In the genomic region with DNA sequence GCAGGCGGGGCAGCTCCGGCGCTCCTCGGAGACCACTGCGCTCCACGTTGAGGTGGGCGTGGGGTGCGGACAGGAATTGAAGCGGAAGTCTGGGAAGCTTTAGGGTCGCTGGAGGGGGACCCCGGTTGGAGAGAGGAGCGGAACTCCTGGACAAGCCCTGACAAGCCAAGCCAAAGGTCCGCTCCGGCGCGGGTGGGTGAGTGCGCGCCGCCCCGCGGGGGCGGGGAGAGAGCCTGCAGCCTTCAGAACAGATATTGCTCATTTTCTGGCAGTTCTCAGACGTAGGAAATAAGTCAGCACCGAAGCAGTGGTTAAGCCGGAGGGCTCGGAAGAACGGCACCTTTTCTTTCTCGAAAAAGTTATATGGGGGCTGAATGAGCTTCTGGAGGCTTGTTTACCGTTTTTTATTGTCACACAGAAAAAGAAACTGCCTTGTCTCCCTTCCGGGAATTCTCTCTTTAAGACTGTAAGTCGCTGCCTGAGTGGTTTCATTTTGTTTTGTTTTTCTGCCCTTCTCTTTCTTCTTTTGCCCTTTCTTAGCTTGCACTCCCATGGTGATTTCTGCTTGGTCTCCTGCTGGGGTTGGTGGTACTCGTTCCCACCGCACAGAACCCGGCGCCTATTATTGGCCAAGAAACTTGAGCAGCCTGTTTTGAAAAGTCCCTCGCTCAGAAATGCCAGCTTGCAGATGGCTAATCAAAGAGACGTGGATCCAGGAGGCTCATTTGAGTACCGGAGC, we compare ENCODE assay signal across 8 cellular contexts. TPM values are rescaled to one million over a fixed set of nuclear protein-coding genes. Genes with fewer than 3 reads are reported as not detected.
A peak's percentile ranks its signal among the peaks of the same experiment; 100 is the strongest.
DNase-seq lines count a peak whose midpoint lies in the region; ATAC-seq and TF ChIP-seq lines count a peak whose summit lies in the region.

No MANE protein-coding gene starts in this region.

- WGBS in ectodermal cell, 2 experiments: 0% methylated on average over 38 of the region's 38 CpGs
- WGBS in lung, 2 donors: 0% methylated on average over 38 of the region's 38 CpGs

- peak; percentile 73 for ATAC-seq in lung (ENCODE audit: insufficient read depth, low FRiP score)

- CTCF ChIA-PET in HEK293 (lab: Yijun Ruan, JAX): interaction anchor here (0.7 to 7.4 kb wide), 11 partner anchors 13 to 231 kb away, joined by 3 to 137 read pairs (median 4); no protein-coding TSS in a partner anchor
- CTCF ChIA-PET in activated CD4-positive, alpha-beta memory T cell treated with anti-CD3 and anti-CD28 coated beads, Interleukin-2, amount 10 ng/mL, durations not matched to agents 7 days and 5 days (lab: Charles Lee): interaction anchor here (0.6 to 10.6 kb wide), 7 partner anchors 10 to 58 kb away, joined by 3 to 63 read pairs (median 5); no protein-coding TSS in a partner anchor

- DNase-seq in G401 (ENCODE audit: low spot score) (peak; percentile 38), NCI-H146 treated with DMSO at 0.1 percent for 48 hours (lab: John Stamatoyannopoulos, UW; ENCODE audit: unreplicated experiment) (peak; percentile 7), lung (ENCODE audit: low spot score) (peak; percentile 68), amniotic stem cell (lab: John Stamatoyannopoulos, UW) (no peak)
- peak; percentile 75 for DNase-seq in activated CD4-positive, alpha-beta memory T cell treated with anti-CD3 and anti-CD28 coated beads, Interleukin-2, amount 10 ng/mL, durations not matched to agents 7 days and 5 days
- peak; percentile 44 to 62 (median 51) for DNase-seq in stimulated activated CD4-positive, alpha-beta T cell treated with anti-CD3 and anti-CD28 coated beads, TNF-alpha, amount 100 ng/mL, for 48 hours (ENCODE audit: low read depth in 3 of 3)

- peak overlapping the region; percentile 99 for H3K27ac Mint-ChIP-seq in activated CD4-positive, alpha-beta memory T cell treated with anti-CD3 and anti-CD28 coated beads, Interleukin-2, amount 10 ng/mL, durations not matched to agents 7 days and 5 days

- no peaks in the 10 kb centered on the region for H3K9me3 ChIP-seq in HEK293 (ENCODE audit: control insufficient read depth, insufficient read depth, low read depth, low read length)
- H3K9me3 ChIP-seq in ectodermal cell (ENCODE audit: control insufficient read depth, low read length): no peaks in the 10 kb centered on the region
- no peaks in the 10 kb centered on the region for H3K9me3 ChIP-seq in lung (ENCODE audit: control insufficient read depth in 2 of 2, insufficient read depth in 1 of 2, low read length in 1 of 2)

- H3K4me1 ChIP-seq in HEK293 (ENCODE audit: control insufficient read depth, insufficient read depth, low read length) (peaks cover 19% of the 10 kb centered on the region), ectodermal cell (ENCODE audit: control insufficient read depth, insufficient read depth, low read length) (no peaks in the 10 kb centered on the region), lung (ENCODE audit: control insufficient read depth in 2 of 2, insufficient read depth in 2 of 2, low read length in 2 of 2) (peaks cover 0 to 4% of the 10 kb centered on the region in 2 donors)

- H3K4me1 Mint-ChIP-seq in activated CD4-positive, alpha-beta memory T cell treated with anti-CD3 and anti-CD28 coated beads, Interleukin-2, amount 10 ng/mL, durations not matched to agents 7 days and 5 days: peaks cover 74% of the 10 kb centered on the region

- peaks cover 56% of the 10 kb centered on the region for H3K36me3 Mint-ChIP-seq in activated CD4-positive, alpha-beta memory T cell treated with anti-CD3 and anti-CD28 coated beads, Interleukin-2, amount 10 ng/mL, durations not matched to agents 7 days and 5 days (ENCODE audit: low read depth)

- H3K27ac ChIP-seq in HEK293 (ENCODE audit: extremely low read depth, low read depth, low read length) (peak overlapping the region; percentile 97), ectodermal cell (ENCODE audit: insufficient read depth, low read depth, low read length, poor library complexity, severe bottlenecking) (peak overlapping the region; percentile 85), lung (ENCODE audit: low read depth in 1 of 2, low read length in 1 of 2) (peak overlapping the region; percentile 88 to 99)

- H3K27me3 Mint-ChIP-seq in activated CD4-positive, alpha-beta memory T cell treated with anti-CD3 and anti-CD28 coated beads, Interleukin-2, amount 10 ng/mL, durations not matched to agents 7 days and 5 days: no peaks in the 10 kb centered on the region

- peak overlapping the region; percentile 99 for H3K4me3 Mint-ChIP-seq in activated CD4-positive, alpha-beta memory T cell treated with anti-CD3 and anti-CD28 coated beads, Interleukin-2, amount 10 ng/mL, durations not matched to agents 7 days and 5 days

- H3K27me3 ChIP-seq in ectodermal cell (ENCODE audit: control insufficient read depth, insufficient read depth, low read length, poor library complexity, severe bottlenecking) (peaks cover 4% of the 10 kb centered on the region), lung (ENCODE audit: control insufficient read depth, insufficient read depth) (no peaks in the 10 kb centered on the region)

- in situ Hi-C loops in G401 (cut with HindIII; ENCODE audit: low sequenced_read_pairs): no loop called here

- H3K4me3 ChIP-seq in HEK293 (ENCODE audit: low read depth, low read length) (peak overlapping the region; percentile 86), ectodermal cell (ENCODE audit: insufficient read depth, low read depth, low read length) (peak overlapping the region; percentile 87), lung (peak overlapping the region; percentile 85)

- TF ChIP-seq CTCF in HEK293 (tag by site-specific recombination; IDR thresholded peaks at IDR 0.05) (peak; percentile 12; the same call in 1 of the 2 replicates), lung (IDR thresholded peaks at IDR 0.05; ENCODE audit: control extremely low read depth, extremely low read depth) (no peak)

- peaks cover 6% of the 10 kb centered on the region for H3K9me3 Mint-ChIP-seq in activated CD4-positive, alpha-beta memory T cell treated with anti-CD3 and anti-CD28 coated beads, Interleukin-2, amount 10 ng/mL, durations not matched to agents 7 days and 5 days

- POLR2A ChIA-PET in HEK293 (lab: Yijun Ruan, JAX): interaction anchor here (0.7 to 1.9 kb wide), 7 partner anchors 9 to 401 kb away, joined by 3 to 11 read pairs (median 5); a partner anchor contains a TSS
- POLR2A ChIA-PET in activated CD4-positive, alpha-beta memory T cell treated with anti-CD3 and anti-CD28 coated beads, Interleukin-2, amount 10 ng/mL, durations not matched to agents 7 days and 5 days (lab: Charles Lee): interaction anchor here (0.6 to 6.1 kb wide), 43 partner anchors 9 to 1173 kb away, joined by 3 to 142 read pairs (median 5); a partner anchor contains a TSS

- peaks cover 0 to 3% of the 10 kb centered on the region in 2 experiments; a peak in 1 of 3 replicates for H3K36me3 ChIP-seq in HEK293 (ENCODE audit: control insufficient read depth in 2 of 2, insufficient read depth in 1 of 2, low read length in 2 of 2)
- H3K36me3 ChIP-seq in ectodermal cell (ENCODE audit: control insufficient read depth, insufficient read depth, low read length): no peaks in the 10 kb centered on the region
- H3K36me3 ChIP-seq in lung (ENCODE audit: control insufficient read depth in 2 of 2, insufficient read depth in 2 of 2, low read length in 2 of 2): no peaks in the 10 kb centered on the region

TF ChIP-seq in HEK293, 187 proteins besides CTCF, POLR2A, EP300 and RAD21 (continues in another document):
- TF ChIP-seq, protein P1, sequence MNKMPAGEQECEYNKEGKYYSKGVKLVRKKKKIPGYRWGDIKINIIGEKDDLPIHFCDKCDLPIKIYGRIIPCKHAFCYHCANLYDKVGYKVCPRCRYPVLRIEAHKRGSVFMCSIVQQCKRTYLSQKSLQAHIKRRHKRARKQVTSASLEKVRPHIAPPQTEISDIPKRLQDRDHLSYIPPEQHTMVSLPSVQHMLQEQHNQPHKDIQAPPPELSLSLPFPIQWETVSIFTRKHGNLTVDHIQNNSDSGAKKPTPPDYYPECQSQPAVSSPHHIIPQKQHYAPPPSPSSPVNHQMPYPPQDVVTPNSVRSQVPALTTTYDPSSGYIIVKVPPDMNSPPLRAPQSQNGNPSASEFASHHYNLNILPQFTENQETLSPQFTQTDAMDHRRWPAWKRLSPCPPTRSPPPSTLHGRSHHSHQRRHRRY (tag by site-specific recombination; IDR thresholded peaks at IDR 0.05): 0 out of 2 replicates have a peak, but pooled peaks have one; percentile 17
- TF ChIP-seq ZXDB (tag by site-specific recombination; IDR thresholded peaks at IDR 0.05): 0 out of 2 replicates have a peak, but pooled peaks have one; percentile 24
- TF ChIP-seq, protein P2, sequence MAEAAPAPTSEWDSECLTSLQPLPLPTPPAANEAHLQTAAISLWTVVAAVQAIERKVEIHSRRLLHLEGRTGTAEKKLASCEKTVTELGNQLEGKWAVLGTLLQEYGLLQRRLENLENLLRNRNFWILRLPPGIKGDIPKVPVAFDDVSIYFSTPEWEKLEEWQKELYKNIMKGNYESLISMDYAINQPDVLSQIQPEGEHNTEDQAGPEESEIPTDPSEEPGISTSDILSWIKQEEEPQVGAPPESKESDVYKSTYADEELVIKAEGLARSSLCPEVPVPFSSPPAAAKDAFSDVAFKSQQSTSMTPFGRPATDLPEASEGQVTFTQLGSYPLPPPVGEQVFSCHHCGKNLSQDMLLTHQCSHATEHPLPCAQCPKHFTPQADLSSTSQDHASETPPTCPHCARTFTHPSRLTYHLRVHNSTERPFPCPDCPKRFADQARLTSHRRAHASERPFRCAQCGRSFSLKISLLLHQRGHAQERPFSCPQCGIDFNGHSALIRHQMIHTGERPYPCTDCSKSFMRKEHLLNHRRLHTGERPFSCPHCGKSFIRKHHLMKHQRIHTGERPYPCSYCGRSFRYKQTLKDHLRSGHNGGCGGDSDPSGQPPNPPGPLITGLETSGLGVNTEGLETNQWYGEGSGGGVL (tag by site-specific recombination; IDR thresholded peaks at IDR 0.05): peak; percentile 79
- TF ChIP-seq ZNF660 (tag by site-specific recombination; IDR thresholded peaks at IDR 0.05): peak; percentile 66; the same call in 1 of the 2 replicates

RNA-seq across cellular contexts. Expression of a gene that starts 0.7 kb away (rescaled TPM):
- 0.31 and 4.5 TPM in 2 replicates for total RNA-seq in G401 (2014; rRNA removed; shearing (Covaris generic))
- total RNA-seq in activated CD4-positive, alpha-beta memory T cell treated with anti-CD3 and anti-CD28 coated beads, Interleukin-2, amount 10 ng/mL, durations not matched to agents 7 days and 5 days: 10 to 100 TPM; 91.1 to 96.4 TPM
- polyA plus RNA-seq in ectodermal cell (2013, experiment 1 of 4): 14.4 TPM
- 10.4 TPM for polyA plus RNA-seq in ectodermal cell (2013, experiment 2 of 4)
- polyA plus RNA-seq in ectodermal cell (2013, experiment 3 of 4): 12.0 TPM
- polyA plus RNA-seq in ectodermal cell (2013, experiment 4 of 4): 11.0 TPM
- total RNA-seq in lung: 10 to 100 TPM; 35.1 to 74.7 TPM
- 10 to 100 TPM; 10.5 to 37.5 TPM for polyA plus RNA-seq in lung

RNA-seq across cellular contexts. Expression of a gene that starts 38.8 kb away (rescaled TPM):
- total RNA-seq in G401 (2014; rRNA removed; shearing (Covaris generic)): 10.6 and 14.2 TPM in 2 replicates
- 10 to 100 TPM; 14.7 to 15.5 TPM for total RNA-seq in activated CD4-positive, alpha-beta memory T cell treated with anti-CD3 and anti-CD28 coated beads, Interleukin-2, amount 10 ng/mL, durations not matched to agents 7 days and 5 days
- polyA plus RNA-seq in ectodermal cell (2013, experiment 1 of 4): 138 TPM
- polyA plus RNA-seq in ectodermal cell (2013, experiment 2 of 4): 125 TPM
- 96.7 TPM for polyA plus RNA-seq in ectodermal cell (2013, experiment 3 of 4)
- polyA plus RNA-seq in ectodermal cell (2013, experiment 4 of 4): 101 TPM
- 100 to 1,000 TPM; 291 to 485 TPM for total RNA-seq in lung
- 100 to 1,000 TPM; 186 to 206 TPM for polyA plus RNA-seq in lung

Comparison
In these comparisons a context has a peak if more than half of its experiments do, and no peak if none do; other contexts are left out.
1. RNA of a gene that starts 38.8 kb away (total RNA-seq): 291 to 485 TPM in lung; 14.7 to 15.5 TPM in activated CD4-positive, alpha-beta memory T cell treated with anti-CD3 and anti-CD28 coated beads, Interleukin-2, amount 10 ng/mL, durations not matched to agents 7 days and 5 days and 10.6 to 14.2 TPM in G401; every median in the first group is over 10 times any median in the second.
2. Peak in every context shown above with its lines, with median percentiles within 50 percentile points of each other: H3K27ac ChIP-seq and H3K4me3 ChIP-seq.